Comparison of ENCODE assay signal across 20 cellular contexts in the genomic region with DNA sequence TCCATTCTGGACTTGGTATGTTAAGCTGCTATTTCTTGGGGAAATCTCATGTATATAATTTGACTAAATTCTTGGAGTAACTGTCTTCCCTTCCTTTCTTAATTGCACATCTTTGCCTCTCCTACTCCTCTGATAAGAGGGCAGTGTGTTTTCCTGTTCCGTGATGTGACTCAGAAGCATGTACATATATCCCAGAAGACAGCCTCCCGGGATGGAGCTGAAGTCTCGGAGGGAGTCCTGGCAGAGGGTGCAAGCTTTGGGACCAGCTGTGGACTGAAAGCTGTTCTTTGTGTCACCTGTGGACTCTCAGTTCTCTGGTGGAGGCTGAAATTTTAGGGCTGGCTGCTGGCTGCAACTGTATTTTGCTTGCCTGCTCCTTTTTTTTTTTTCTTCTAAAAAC.
"Had no signal": no experiment of that assay in that cellular context is flagged by ENCODE, and none has a peak within 500 bp of the region (broad histone marks: within the 10 kb centered on the region; RNA-seq: fewer than 3 reads in every experiment).

No MANE protein-coding gene starts in this region.

- H3K27ac ChIP-seq: brain microvascular endothelial cell, gastroesophageal sphincter, parathyroid adenoma, transverse colon, vagina had no signal

- H2AFZ ChIP-seq: parathyroid adenoma had no signal

- ATAC-seq: activated CD8-positive, alpha-beta T cell treated with anti-CD3 and anti-CD28 coated beads, Interleukin-2, amount 10 ng/mL, durations not matched to agents 7 days and 5 days; gastroesophageal sphincter; left colon; naive thymus-derived CD4-positive, alpha-beta T cell; WTC11 had no signal

- H3K4me3 Mint-ChIP-seq: activated CD8-positive, alpha-beta T cell treated with anti-CD3 and anti-CD28 coated beads, Interleukin-2, amount 10 ng/mL, durations not matched to agents 7 days and 5 days; activated naive CD4-positive, alpha-beta T cell treated with anti-CD3 and anti-CD28 coated beads, Interleukin-2, amount 10 ng/mL, durations not matched to agents 7 days and 5 days; central memory CD8-positive, alpha-beta T cell; stimulated activated effector memory CD8-positive, alpha-beta T cell treated with anti-CD3 and anti-CD28 coated beads, Interleukin-12 subunit alpha, Interleukin-12 subunit beta, amount 100 ng/mL, for 72 hours; WTC11 had no signal

- H3K36me3 Mint-ChIP-seq: activated naive CD4-positive, alpha-beta T cell treated with anti-CD3 and anti-CD28 coated beads, Interleukin-2, amount 10 ng/mL, durations not matched to agents 7 days and 5 days; stimulated activated effector memory CD8-positive, alpha-beta T cell treated with anti-CD3 and anti-CD28 coated beads, Interleukin-12 subunit alpha, Interleukin-12 subunit beta, amount 100 ng/mL, for 72 hours; WTC11 had no signal

- H3K9me3 ChIP-seq: gastroesophageal sphincter, heart right ventricle, transverse colon, vagina had no signal

- H3K9ac ChIP-seq: parathyroid adenoma had no signal

- H3K27me3 ChIP-seq: brain microvascular endothelial cell, gastroesophageal sphincter, heart right ventricle, transverse colon, vagina had no signal

- DNase-seq: activated CD4-positive, alpha-beta T cell treated with anti-CD3 and anti-CD28 coated beads for 48 hours; activated CD8-positive, alpha-beta memory T cell treated with anti-CD3 and anti-CD28 coated beads, Interleukin-2, amount 50 U/mL, for 4 hours; activated CD8-positive, alpha-beta T cell treated with anti-CD3 and anti-CD28 coated beads, Interleukin-2, amount 10 ng/mL, durations not matched to agents 7 days and 5 days; activated naive CD4-positive, alpha-beta T cell treated with anti-CD3 and anti-CD28 coated beads, Interleukin-2, amount 10 ng/mL, durations not matched to agents 7 days and 5 days; anterior cingulate cortex; brain microvascular endothelial cell; cortex of kidney; effector memory CD4-positive, alpha-beta T cell; heart right ventricle; left colon; naive thymus-derived CD4-positive, alpha-beta T cell; stimulated activated CD4-positive, alpha-beta T cell treated with anti-CD3 and anti-CD28 coated beads, Interleukin-12 subunit alpha, Interleukin-12 subunit beta, amount 100 ng/mL, for 4 hours; stimulated activated CD4-positive, alpha-beta T cell treated with anti-CD3 and anti-CD28 coated beads, Interleukin-2, amount 100 ng/mL, for 24 hours; transverse colon had no signal

- H3K36me3 ChIP-seq: brain microvascular endothelial cell, gastroesophageal sphincter, heart right ventricle, transverse colon, vagina had no signal

- H3K27me3 Mint-ChIP-seq: activated naive CD4-positive, alpha-beta T cell treated with anti-CD3 and anti-CD28 coated beads, Interleukin-2, amount 10 ng/mL, durations not matched to agents 7 days and 5 days; central memory CD8-positive, alpha-beta T cell; naive thymus-derived CD4-positive, alpha-beta T cell had no signal

- H3K27ac Mint-ChIP-seq: activated CD8-positive, alpha-beta T cell treated with anti-CD3 and anti-CD28 coated beads, Interleukin-2, amount 10 ng/mL, durations not matched to agents 7 days and 5 days; activated naive CD4-positive, alpha-beta T cell treated with anti-CD3 and anti-CD28 coated beads, Interleukin-2, amount 10 ng/mL, durations not matched to agents 7 days and 5 days had no signal

- H3K4me3 ChIP-seq: gastroesophageal sphincter, heart right ventricle, transverse colon, vagina had no signal

- H3K9me3 Mint-ChIP-seq: activated naive CD4-positive, alpha-beta T cell treated with anti-CD3 and anti-CD28 coated beads, Interleukin-2, amount 10 ng/mL, durations not matched to agents 7 days and 5 days; central memory CD8-positive, alpha-beta T cell; naive thymus-derived CD4-positive, alpha-beta T cell; stimulated activated effector memory CD8-positive, alpha-beta T cell treated with anti-CD3 and anti-CD28 coated beads, Interleukin-12 subunit alpha, Interleukin-12 subunit beta, amount 100 ng/mL, for 72 hours; WTC11 had no signal
